11 cellular contexts compared by ENCODE assay signal in genomic region chr3:59709702-59710555, GRCh38.
A peak's percentile ranks its signal among the peaks of the same experiment; 100 is the strongest.
DNase-seq lines count a peak whose midpoint lies in the region; ATAC-seq, FAIRE-seq and TF ChIP-seq lines count a peak whose summit lies in the region.
"Had no signal": no experiment of that assay in that cellular context is flagged by ENCODE, and none has a peak within 500 bp of the region (broad histone marks: within the 10 kb centered on the region; RNA-seq: fewer than 3 reads in every experiment).

No MANE protein-coding gene starts in this region.

- TF ChIP-seq POLR2A in right lobe of liver (IDR thresholded peaks at IDR 0.05) (no peak), HepG2 (IDR thresholded peaks at IDR 0.05; ENCODE audit: insufficient read depth in 1 of 2, low read depth in 2 of 2, low read length in 2 of 2) (no peak), vagina (IDR thresholded peaks at IDR 0.05) (no peak)

- H3K9me3 Mint-ChIP-seq in activated T-helper 17 cell treated with anti-CD3 and anti-CD28 coated beads, Interleukin-2, amount 50 U/mL, for 72 hours: peaks cover 5% of the 10 kb centered on the region
- H3K9me3 Mint-ChIP-seq in HFFc6: peaks cover 5% of the 10 kb centered on the region; the same call in 1 of the 2 replicates

- H3K27ac ChIP-seq in right lobe of liver (no peak overlapping the region), HepG2 (ENCODE audit: extremely low read length, insufficient read depth, low read length) (no peak overlapping the region), vagina (no peak overlapping the region)

- peaks cover 3% of the 10 kb centered on the region for H3K27me3 Mint-ChIP-seq in activated T-helper 17 cell treated with anti-CD3 and anti-CD28 coated beads, Interleukin-2, amount 50 U/mL, for 72 hours
- H3K27me3 Mint-ChIP-seq in HFFc6 (ENCODE audit: insufficient read depth): no peaks in the 10 kb centered on the region

- no peak overlapping the region for H3K4me3 Mint-ChIP-seq in activated T-helper 17 cell treated with anti-CD3 and anti-CD28 coated beads, Interleukin-2, amount 50 U/mL, for 72 hours
- H3K4me3 Mint-ChIP-seq in HFFc6: no peak overlapping the region
- H3K4me3 Mint-ChIP-seq: nephron had no signal

- H3K4me1 ChIP-seq in right lobe of liver: no peaks in the 10 kb centered on the region
- H3K4me1 ChIP-seq in HepG2 (ENCODE audit: insufficient read depth, low read length): no peaks in the 10 kb centered on the region
- H3K4me1 ChIP-seq in vagina: no peaks in the 10 kb centered on the region

- H2AFZ ChIP-seq in HepG2 (ENCODE audit: low read length): no peak overlapping the region

- CTCF ChIA-PET in HepG2 (lab: Yijun Ruan, JAX; ENCODE audit: low intra/inter-chr PET ratio, low total read pairs): no interaction called here

- no peaks in the 10 kb centered on the region for H3K4me1 Mint-ChIP-seq in activated T-helper 17 cell treated with anti-CD3 and anti-CD28 coated beads, Interleukin-2, amount 50 U/mL, for 72 hours
- no peaks in the 10 kb centered on the region for H3K4me1 Mint-ChIP-seq in HFFc6 (ENCODE audit: low read depth)

- DNase-seq in right lobe of liver: peak in 2 of 3 donors; percentile 40 to 58
- no peak for DNase-seq in HepG2 (ENCODE audit: low spot score)
- peak; percentile 3 for DNase-seq in midbrain (lab: John Stamatoyannopoulos, UW)
- no peak for DNase-seq in vagina (ENCODE audit: extremely low spot score in 2 of 2)
- DNase-seq in HFFc6: no peak
- DNase-seq: SW 1271 had no signal

- no peak overlapping the region for H3K9ac ChIP-seq in HepG2 (ENCODE audit: insufficient read depth, low read depth, low read length)

- TF ChIP-seq RAD21 in HepG2 (CRISPR knock-in tag; IDR thresholded peaks at IDR 0.05): no peak

- intact Hi-C loops in right lobe of liver (cut with DNase I) (no loop called here), HepG2 (cut with micrococcal nuclease; ENCODE audit: unreplicated experiment) (loop anchor here (2.0 kb wide), 1 partner anchor 59 kb away; no protein-coding TSS in a partner anchor), vagina (cut with DNase I) (no loop called here)

- no peak for TF ChIP-seq EP300 in HepG2 (IDR thresholded peaks at IDR 0.05; ENCODE audit: low read depth in 2 of 2, low read length in 2 of 2)
- TF ChIP-seq EP300 in HepG2 (CRISPR knock-in tag; IDR thresholded peaks at IDR 0.05; ENCODE audit: borderline replicate concordance): no peak

- H4K20me1 ChIP-seq in HepG2 (ENCODE audit: insufficient read depth, low read length): no peaks in the 10 kb centered on the region

- no peak for FAIRE-seq in HepG2 (lab: Jason Lieb, UNC)
- FAIRE-seq: frontal cortex had no signal

- H3K27ac Mint-ChIP-seq in activated T-helper 17 cell treated with anti-CD3 and anti-CD28 coated beads, Interleukin-2, amount 50 U/mL, for 72 hours: no peak overlapping the region
- H3K27ac Mint-ChIP-seq in HFFc6: no peak overlapping the region
- H3K27ac Mint-ChIP-seq: nephron had no signal

- no peak overlapping the region for H3K4me2 ChIP-seq in HepG2 (ENCODE audit: low read depth, low read length)

- no peaks in the 10 kb centered on the region for H3K27me3 ChIP-seq in right lobe of liver
- H3K27me3 ChIP-seq in HepG2 (ENCODE audit: control insufficient read depth in 1 of 2, insufficient read depth in 2 of 2, low read length in 2 of 2): no peaks in the 10 kb centered on the region; a peak in 1 of 5 replicates
- H3K27me3 ChIP-seq in vagina: no peaks in the 10 kb centered on the region

- in situ Hi-C loops in HepG2 (cut with HindIII; ENCODE audit: extremely low pct_ligation_motif_present, low pct_unique_long_range_greater_than_20kb): no loop called here

- no peaks in the 10 kb centered on the region for H3K79me2 ChIP-seq in HepG2 (ENCODE audit: insufficient read depth, low read length)

- no peak for TF ChIP-seq CTCF in right lobe of liver (IDR thresholded peaks at IDR 0.05)
- no peak for TF ChIP-seq CTCF in HepG2 (CRISPR knock-in tag; IDR thresholded peaks at IDR 0.05)
- no peak for TF ChIP-seq CTCF in vagina (IDR thresholded peaks at IDR 0.05)
- TF ChIP-seq CTCF in HFFc6 (IDR thresholded peaks at IDR 0.05): no peak

- no peaks in the 10 kb centered on the region for H3K36me3 Mint-ChIP-seq in activated T-helper 17 cell treated with anti-CD3 and anti-CD28 coated beads, Interleukin-2, amount 50 U/mL, for 72 hours (ENCODE audit: low read depth)
- H3K36me3 Mint-ChIP-seq in HFFc6 (ENCODE audit: low read depth): no peaks in the 10 kb centered on the region

- H3K9me3 ChIP-seq in right lobe of liver (no peaks in the 10 kb centered on the region), HepG2 (ENCODE audit: low read length) (no peaks in the 10 kb centered on the region), vagina (no peaks in the 10 kb centered on the region)

- POLR2A ChIA-PET in HepG2 (lab: Yijun Ruan, JAX): no interaction called here

- no TSS peak for BruUV-seq in HepG2 (replicated peaks; lab: Mats Ljungman, UMichigan)

- ATAC-seq in right lobe of liver (peak; percentile 47 to 66 (median 54)), HepG2 (no peak), HG03108 (IDR thresholded peaks at IDR 0.05; ENCODE audit: unreplicated experiment) (no peak), GM21825 (IDR thresholded peaks at IDR 0.05; ENCODE audit: unreplicated experiment) (no peak)
- peak; percentile 18 for ATAC-seq in activated T-helper 17 cell treated with anti-CD3 and anti-CD28 coated beads, Interleukin-2, amount 50 U/mL, for 72 hours (replicated peaks)

- H3K4me3 ChIP-seq in right lobe of liver (no peak overlapping the region), HepG2 (replicated peaks in 1 of 3; ENCODE audit: insufficient read depth in 1 of 3, low read depth in 2 of 3, low read length in 3 of 3) (no peak overlapping the region), vagina (no peak overlapping the region)

- 47% methylated on average over 3 of the region's 5 CpGs for WGBS in right lobe of liver (ENCODE audit: insufficient coverage, low coverage, low lambda C conversion rate, missing lambda C conversion rate)
- 0% methylated on average over 3 of the region's 5 CpGs for WGBS in HepG2 (ENCODE audit: low lambda C conversion rate)

- no peaks in the 10 kb centered on the region for H3K36me3 ChIP-seq in right lobe of liver
- no peaks in the 10 kb centered on the region for H3K36me3 ChIP-seq in HepG2 (replicated peaks in 1 of 2; ENCODE audit: control insufficient read depth in 1 of 2, insufficient read depth in 2 of 2, low read length in 2 of 2)
- H3K36me3 ChIP-seq in vagina: no peaks in the 10 kb centered on the region

TF ChIP-seq in HepG2, 621 proteins besides CTCF, POLR2A, EP300 and RAD21:
- TF ChIP-seq ZNF737 (CRISPR knock-in tag; IDR thresholded peaks at IDR 0.05; ENCODE audit: borderline replicate concordance) (no peak), ZNF784 (CRISPR knock-in tag; IDR thresholded peaks at IDR 0.05; ENCODE audit: borderline replicate concordance) (no peak), NCOA1 (CRISPR knock-in tag; IDR thresholded peaks at IDR 0.05) (no peak), EZH2 (conservative IDR thresholded peaks at IDR 0.05; ENCODE audit: low read depth, low read length) (no peak), ZNF563 (CRISPR knock-in tag; IDR thresholded peaks at IDR 0.05) (no peak)

Comparison
In these comparisons a context has a peak if more than half of its experiments do, and no peak if none do; other contexts are left out.
1. ATAC-seq: peak in right lobe of liver (4 of 4) and activated T-helper 17 cell treated with anti-CD3 and anti-CD28 coated beads, Interleukin-2, amount 50 U/mL, for 72 hours (single experiment); none in HepG2 (single experiment), HG03108 (single experiment) and GM21825 (single experiment).
2. DNase-seq: peak in right lobe of liver (2 of 3) and midbrain (single experiment); none in HepG2 (single experiment), vagina (0 of 2) and HFFc6 (single experiment).